10 cellular contexts compared by ENCODE assay signal in the genomic region with DNA sequence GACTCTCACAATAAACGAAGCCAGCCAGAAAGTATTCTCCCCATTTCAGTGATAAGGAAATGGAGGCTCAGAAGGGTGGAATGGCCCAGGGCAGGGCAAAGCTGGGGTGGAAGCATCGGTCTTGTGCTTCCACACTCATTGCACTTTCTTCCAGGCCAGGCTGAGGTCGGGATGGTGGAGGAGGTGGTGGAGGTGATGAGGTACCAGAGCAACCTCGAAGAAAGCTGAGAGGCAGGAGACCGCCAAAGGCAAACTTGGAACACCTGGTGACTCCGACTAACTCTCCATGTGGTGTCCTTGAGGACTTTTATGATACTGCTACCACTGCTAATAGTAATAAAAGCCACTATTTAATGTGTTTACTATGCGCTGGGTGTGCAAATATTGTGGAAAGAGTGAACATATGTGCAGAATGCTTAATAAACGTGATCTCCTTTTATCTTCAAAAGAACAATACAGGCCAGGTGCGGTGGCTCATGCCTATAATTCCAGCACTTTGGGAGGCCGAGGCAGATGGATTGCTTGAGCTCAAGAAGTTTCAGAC. TPM values are rescaled to one million over a fixed set of nuclear protein-coding genes. Genes with fewer than 3 reads are reported as not detected.
DNase-seq lines count a peak whose midpoint lies in the region; ATAC-seq and TF ChIP-seq lines count a peak whose summit lies in the region.
"Had no signal": no experiment of that assay in that cellular context is flagged by ENCODE, and none has a peak within 500 bp of the region (broad histone marks: within the 10 kb centered on the region; RNA-seq: fewer than 3 reads in every experiment).

No MANE protein-coding gene starts in this region.

- WGBS in esophagus squamous epithelium, 2 donors, result 68 to 72% methylated on average over 10 of the region's 10 CpGs
- WGBS in stomach, 5 donors, result 33 to 73% (median 52%) methylated on average over 10 of the region's 10 CpGs

- DNase-seq in T-helper 1 cell (no peak), esophagus squamous epithelium (lab: John Stamatoyannopoulos, UW) (no peak), stomach (no peak), cerebellar nuclear complex (lab: John Stamatoyannopoulos, UW) (no peak)
- DNase-seq: mammary epithelial cell, NCI-H2227 treated with DMSO at 0.1 percent for 48 hours had no signal

- H3K9me2 ChIP-seq in OCI-LY1 (ENCODE audit: low read depth, low read length), result no peaks in the 10 kb centered on the region

- H4K20me1 ChIP-seq in OCI-LY1 (ENCODE audit: insufficient read depth, low read length), result no peaks in the 10 kb centered on the region

- H3K79me2 ChIP-seq in OCI-LY1 (ENCODE audit: insufficient read depth, low read length), result no peaks in the 10 kb centered on the region

- TF ChIP-seq POLR2A in esophagus squamous epithelium (IDR thresholded peaks at IDR 0.05), result no peak
- no peak for TF ChIP-seq POLR2A in stomach (IDR thresholded peaks at IDR 0.05)

- H3K4me3 Mint-ChIP-seq in T-helper 1 cell treated with Interleukin-12 subunit alpha and Interleukin-12 subunit beta and Interleukin-4 antibody, amounts not matched to agents 30 μg/mL and 1 μg/mL, for 36 hours, result peak overlapping the region; percentile 61

- peak overlapping the region; percentile 99 for H3K27ac Mint-ChIP-seq in T-helper 1 cell treated with Interleukin-12 subunit alpha and Interleukin-12 subunit beta and Interleukin-4 antibody, amounts not matched to agents 30 μg/mL and 1 μg/mL, for 36 hours

- H3K9me3 ChIP-seq in OCI-LY1 (ENCODE audit: low read length), result no peaks in the 10 kb centered on the region
- no peaks in the 10 kb centered on the region for H3K9me3 ChIP-seq in esophagus squamous epithelium
- no peaks in the 10 kb centered on the region for H3K9me3 ChIP-seq in stomach

- no peaks in the 10 kb centered on the region for H3K27me3 ChIP-seq in OCI-LY1 (ENCODE audit: insufficient read depth, low read length)
- no peaks in the 10 kb centered on the region for H3K27me3 ChIP-seq in esophagus squamous epithelium
- no peaks in the 10 kb centered on the region for H3K27me3 ChIP-seq in stomach

- ATAC-seq in GM21825 (IDR thresholded peaks at IDR 0.05; ENCODE audit: unreplicated experiment) (no peak), GM19023 (IDR thresholded peaks at IDR 0.05; ENCODE audit: unreplicated experiment) (no peak)

- intact Hi-C loops in esophagus squamous epithelium (cut with DNase I), result no loop called here
- intact Hi-C loops in stomach (cut with DNase I; ENCODE audit: low total_unique reads), result no loop called here

- H3K4me2 ChIP-seq in OCI-LY1 (ENCODE audit: low read length), result peak overlapping the region; percentile 78

- no peaks in the 10 kb centered on the region for H3K36me3 ChIP-seq in OCI-LY1 (ENCODE audit: insufficient read depth, low read length)
- H3K36me3 ChIP-seq in esophagus squamous epithelium, result no peaks in the 10 kb centered on the region
- H3K36me3 ChIP-seq in stomach, result no peaks in the 10 kb centered on the region

- peaks cover 64% of the 10 kb centered on the region for H3K4me1 Mint-ChIP-seq in T-helper 1 cell treated with Interleukin-12 subunit alpha and Interleukin-12 subunit beta and Interleukin-4 antibody, amounts not matched to agents 30 μg/mL and 1 μg/mL, for 36 hours (ENCODE audit: low read depth)

- H3K9ac ChIP-seq in OCI-LY1 (ENCODE audit: low read length), result peak overlapping the region; percentile 94

- H3K27ac ChIP-seq in OCI-LY1 (ENCODE audit: low read depth, low read length, poor library complexity, severe bottlenecking) (peak overlapping the region; percentile 100), esophagus squamous epithelium (peak overlapping the region; percentile 84 to 93 (median 91)), stomach (peak overlapping the region; percentile 85 to 97 (median 92))

- no peak for TF ChIP-seq EP300 in stomach (IDR thresholded peaks at IDR 0.05)

- H3K27me3 Mint-ChIP-seq in T-helper 1 cell treated with Interleukin-12 subunit alpha and Interleukin-12 subunit beta and Interleukin-4 antibody, amounts not matched to agents 30 μg/mL and 1 μg/mL, for 36 hours (ENCODE audit: low read depth), result no peaks in the 10 kb centered on the region

- no peak overlapping the region for H2AFZ ChIP-seq in OCI-LY1 (ENCODE audit: low read length)

- peaks cover 2% of the 10 kb centered on the region for H3K36me3 Mint-ChIP-seq in T-helper 1 cell treated with Interleukin-12 subunit alpha and Interleukin-12 subunit beta and Interleukin-4 antibody, amounts not matched to agents 30 μg/mL and 1 μg/mL, for 36 hours (ENCODE audit: low read depth)

- peaks cover 97% of the 10 kb centered on the region for H3K4me1 ChIP-seq in OCI-LY1 (ENCODE audit: insufficient read depth, low read length, severe bottlenecking)
- H3K4me1 ChIP-seq in esophagus squamous epithelium, result peaks cover 48 to 75% (median 59%) of the 10 kb centered on the region in 3 donors
- peaks cover 56 to 69% (median 63%) of the 10 kb centered on the region in 4 donors for H3K4me1 ChIP-seq in stomach

- H3F3A ChIP-seq in OCI-LY1 (ENCODE audit: insufficient read depth, low read length), result peaks cover 4% of the 10 kb centered on the region

- H3K4me3 ChIP-seq in OCI-LY1 (ENCODE audit: low read depth, low read length, poor library complexity, severe bottlenecking) (peak overlapping the region; percentile 47), esophagus squamous epithelium (no peak overlapping the region), stomach (no peak overlapping the region)

- TF ChIP-seq CTCF in OCI-LY1 (IDR thresholded peaks at IDR 0.05; ENCODE audit: low read length) (no peak), esophagus squamous epithelium (IDR thresholded peaks at IDR 0.05) (no peak), stomach (IDR thresholded peaks at IDR 0.05) (no peak)

- no peaks in the 10 kb centered on the region for H3K9me3 Mint-ChIP-seq in T-helper 1 cell treated with Interleukin-12 subunit alpha and Interleukin-12 subunit beta and Interleukin-4 antibody, amounts not matched to agents 30 μg/mL and 1 μg/mL, for 36 hours

RNA-seq across cellular contexts. Expression of a gene that starts 16.9 kb away (rescaled TPM):
- total RNA-seq in esophagus squamous epithelium (10 to 100 TPM; 29.7 to 46.2 (median 41.3) TPM), stomach (100 to 1,000 TPM in 3 of 5 donors, 10 to 100 TPM in 2; 80.2 to 231 (median 113) TPM)
- 10 to 100 TPM; 46.4 to 78.9 (median 58.6) TPM for polyA plus RNA-seq in stomach

RNA-seq across cellular contexts. Expression of a gene that starts 59.0 kb away (rescaled TPM):
- under 1 TPM in 1 of 4 donors, not detected in 3; 1.00 TPM for total RNA-seq in esophagus squamous epithelium
- total RNA-seq in stomach, result under 1 TPM in 1 of 5 donors, not detected in 4; 0.18 TPM
- under 1 TPM in 1 of 3 donors, not detected in 2; 0.05 TPM for polyA plus RNA-seq in stomach
- polyA plus RNA-seq: mammary epithelial cell had no signal
